Comparison of ENCODE assay signal across 1 cellular context in the genomic region with DNA sequence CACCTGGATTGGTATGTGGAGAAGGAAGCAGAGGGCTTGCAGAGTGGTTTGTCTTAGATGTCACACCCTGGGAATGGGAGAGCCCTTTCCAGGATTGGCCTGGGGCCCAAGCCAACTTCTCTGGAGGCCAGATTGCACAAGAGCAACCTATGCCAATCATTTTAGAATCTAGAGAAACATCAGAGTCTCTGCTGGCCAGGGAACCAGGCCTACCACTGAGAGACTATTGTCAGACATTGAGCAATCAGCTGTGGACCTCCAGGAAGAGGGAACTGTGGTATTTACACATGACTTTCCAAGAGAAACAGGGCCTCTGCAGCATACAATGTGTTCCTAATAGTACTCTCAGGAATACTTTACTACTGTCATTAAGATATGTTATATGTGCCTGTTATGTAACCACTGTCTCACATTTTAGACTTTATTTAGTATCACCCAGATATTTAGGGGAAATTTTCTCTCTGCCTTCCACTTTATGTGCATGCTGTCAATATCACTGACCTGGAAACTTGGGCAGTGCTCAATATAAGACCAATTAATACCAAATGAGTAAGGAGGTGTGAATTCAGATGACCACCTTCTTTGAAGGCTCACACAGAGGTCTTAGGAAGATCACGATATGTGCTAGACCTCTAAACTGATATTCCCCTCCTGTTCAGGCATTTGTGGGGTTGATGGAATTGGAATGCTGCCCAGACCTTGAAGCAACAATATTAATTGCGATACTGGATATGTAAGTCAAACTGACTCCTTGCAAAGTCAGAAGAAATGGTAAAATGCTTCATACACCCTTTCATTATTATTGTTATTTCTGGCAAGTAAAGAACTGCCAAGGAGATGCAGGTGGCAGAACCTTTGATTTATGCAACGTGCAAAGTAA.
TF ChIP-seq lines count a peak whose summit lies in the region.

No MANE protein-coding gene starts in this region.

TF ChIP-seq in IMR-90, 13 proteins besides CTCF, POLR2A, EP300 and RAD21 (continued from another document):
- TF ChIP-seq, protein P1, sequence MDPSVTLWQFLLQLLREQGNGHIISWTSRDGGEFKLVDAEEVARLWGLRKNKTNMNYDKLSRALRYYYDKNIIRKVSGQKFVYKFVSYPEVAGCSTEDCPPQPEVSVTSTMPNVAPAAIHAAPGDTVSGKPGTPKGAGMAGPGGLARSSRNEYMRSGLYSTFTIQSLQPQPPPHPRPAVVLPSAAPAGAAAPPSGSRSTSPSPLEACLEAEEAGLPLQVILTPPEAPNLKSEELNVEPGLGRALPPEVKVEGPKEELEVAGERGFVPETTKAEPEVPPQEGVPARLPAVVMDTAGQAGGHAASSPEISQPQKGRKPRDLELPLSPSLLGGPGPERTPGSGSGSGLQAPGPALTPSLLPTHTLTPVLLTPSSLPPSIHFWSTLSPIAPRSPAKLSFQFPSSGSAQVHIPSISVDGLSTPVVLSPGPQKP (IDR thresholded peaks at IDR 0.05; ENCODE audit: borderline replicate concordance, low read depth, low read length), result no peak
- no peak for TF ChIP-seq MXI1 (IDR thresholded peaks at IDR 0.05; ENCODE audit: borderline replicate concordance, low read depth, low read length)
- TF ChIP-seq MAZ (IDR thresholded peaks at IDR 0.05; ENCODE audit: borderline replicate concordance, low read depth, low read length), result no peak
